16 cellular contexts compared by ENCODE assay signal in the genomic region with DNA sequence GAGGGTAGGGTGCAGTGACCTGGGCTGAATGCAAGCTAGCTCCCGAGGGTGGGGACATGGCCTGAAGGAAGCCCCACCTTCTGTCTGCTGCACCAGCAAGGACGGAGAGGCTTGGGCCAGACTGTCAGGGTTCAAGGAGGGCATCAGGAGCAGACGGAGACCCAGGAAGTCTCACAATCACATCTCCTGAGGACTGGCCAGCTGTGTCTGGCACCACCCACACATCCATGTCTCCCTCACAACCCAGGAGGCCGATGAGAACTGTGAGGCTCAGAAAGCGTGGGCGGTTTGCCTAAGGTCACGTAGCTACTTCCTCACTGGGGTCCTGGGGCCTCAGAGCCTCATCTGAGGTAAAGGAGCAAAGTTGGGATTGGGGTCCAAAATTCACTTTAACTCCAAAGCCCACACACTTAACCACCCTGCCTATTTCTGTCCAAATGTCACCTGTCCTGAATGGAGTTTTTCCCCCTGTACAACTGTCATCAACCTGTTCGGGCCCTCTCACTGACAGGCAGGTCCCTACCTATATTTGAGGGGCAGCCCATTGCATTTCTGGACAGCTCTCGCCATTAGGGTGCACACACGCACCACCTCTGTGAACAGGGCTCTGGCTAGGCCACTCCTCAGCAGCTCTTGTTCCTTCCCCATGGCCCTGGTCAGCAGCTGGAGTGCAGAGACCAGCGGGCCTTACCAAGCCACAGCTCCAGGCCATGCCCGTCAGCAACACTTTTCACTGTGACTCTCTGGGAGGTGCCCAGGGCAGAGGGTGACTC. TPM values are rescaled to one million over a fixed set of nuclear protein-coding genes. Genes with fewer than 3 reads are reported as not detected.
DNase-seq lines count a peak whose midpoint lies in the region; ATAC-seq and TF ChIP-seq lines count a peak whose summit lies in the region.
"Had no signal": no experiment of that assay in that cellular context is flagged by ENCODE, and none has a peak within 500 bp of the region (broad histone marks: within the 10 kb centered on the region; RNA-seq: fewer than 3 reads in every experiment).

No MANE protein-coding gene starts in this region.

- POLR2A ChIA-PET in AG04450 (lab: Yijun Ruan, JAX): no interaction called here
- POLR2A ChIA-PET in OCI-LY7 (lab: Charles Lee): interaction anchor here (0.6 to 0.8 kb wide), 2 partner anchors 65 to 557 kb away, joined by 3 to 6 read pairs; no protein-coding TSS in a partner anchor

- peak overlapping the region; percentile 11 for H3K27ac Mint-ChIP-seq in endothelial cell (ENCODE audit: unreplicated experiment)
- H3K27ac Mint-ChIP-seq in T-helper 17 cell: no peak overlapping the region
- H3K27ac Mint-ChIP-seq: activated naive CD8-positive, alpha-beta T cell had no signal

- H3K27ac ChIP-seq in AG04450 (ENCODE audit: low read depth, low read length) (no peak overlapping the region), OCI-LY7 (ENCODE audit: low read depth, low read length, poor library complexity, severe bottlenecking) (no peak overlapping the region)
- H3K27ac ChIP-seq: C4-2B, neutrophil had no signal

- H3K9me2 ChIP-seq in OCI-LY7 (ENCODE audit: insufficient read depth, low read length): no peaks in the 10 kb centered on the region

- H3K27me3 Mint-ChIP-seq in endothelial cell (ENCODE audit: unreplicated experiment): peaks cover 12% of the 10 kb centered on the region
- H3K27me3 Mint-ChIP-seq in T-helper 17 cell: peaks cover 29% of the 10 kb centered on the region

- H3K9me3 ChIP-seq in AG04450 (ENCODE audit: control insufficient read depth, insufficient read depth, low read length) (no peaks in the 10 kb centered on the region; the same call in 1 of the 2 replicates), OCI-LY7 (ENCODE audit: low read length) (no peaks in the 10 kb centered on the region), T-helper 17 cell (ENCODE audit: control insufficient read depth, low read length, poor library complexity, severe bottlenecking) (no peaks in the 10 kb centered on the region)
- H3K9me3 ChIP-seq: neutrophil had no signal

- no peak overlapping the region for H3K4me2 ChIP-seq in OCI-LY7 (ENCODE audit: low read length)

- H3K4me3 ChIP-seq in AG04450 (ENCODE audit: low read depth, low read length) (no peak overlapping the region), OCI-LY7 (ENCODE audit: low read depth, low read length, poor library complexity, severe bottlenecking) (no peak overlapping the region)

- no peak overlapping the region for H3K4me3 Mint-ChIP-seq in endothelial cell (ENCODE audit: unreplicated experiment)
- no peak overlapping the region for H3K4me3 Mint-ChIP-seq in T-helper 17 cell
- H3K4me3 Mint-ChIP-seq: activated naive CD8-positive, alpha-beta T cell had no signal

- intact Hi-C loops in OCI-LY7 (cut with micrococcal nuclease; ENCODE audit: unreplicated experiment): loop anchor here (5.0 kb wide), 1 partner anchor 161 kb away; no protein-coding TSS in a partner anchor

- H3K4me1 Mint-ChIP-seq in endothelial cell (ENCODE audit: unreplicated experiment): no peaks in the 10 kb centered on the region
- H3K4me1 Mint-ChIP-seq in T-helper 17 cell: peaks cover 21% of the 10 kb centered on the region

- no peaks in the 10 kb centered on the region for H4K20me1 ChIP-seq in OCI-LY7 (ENCODE audit: insufficient read depth, low read length)

- H3K36me3 Mint-ChIP-seq in endothelial cell (ENCODE audit: low read depth, unreplicated experiment): no peaks in the 10 kb centered on the region
- H3K36me3 Mint-ChIP-seq in T-helper 17 cell (ENCODE audit: low read depth): peaks cover 3% of the 10 kb centered on the region
- H3K36me3 Mint-ChIP-seq: activated naive CD8-positive, alpha-beta T cell had no signal

- H2AFZ ChIP-seq in OCI-LY7 (ENCODE audit: low read length): no peak overlapping the region

- peaks cover 3% of the 10 kb centered on the region for H3K27me3 ChIP-seq in AG04450 (ENCODE audit: control insufficient read depth, insufficient read depth, low read length)

- H3K36me3 ChIP-seq in OCI-LY7 (ENCODE audit: insufficient read depth, low read length): no peaks in the 10 kb centered on the region
- H3K36me3 ChIP-seq: neutrophil had no signal

- TF ChIP-seq CTCF in AG04450 (IDR thresholded peaks at IDR 0.05; ENCODE audit: low read depth, low read length): peak; percentile 9; the same call in 1 of the 2 replicates
- TF ChIP-seq CTCF in GM12872 (IDR thresholded peaks at IDR 0.05; ENCODE audit: insufficient read depth, low read depth, low read length): 0 out of 3 replicates have a peak, but pooled peaks have one; percentile 17
- 0 out of 2 replicates have a peak, but pooled peaks have one; percentile 16 for TF ChIP-seq CTCF in OCI-LY7 (conservative IDR thresholded peaks at IDR 0.05; ENCODE audit: low read length)
- TF ChIP-seq CTCF in endothelial cell (IDR thresholded peaks at IDR 0.05; ENCODE audit: unreplicated experiment): no peak

- CTCF ChIA-PET in AG04450 (lab: Charles Lee): interaction anchor here (1.0 to 2.3 kb wide), 2 partner anchors 54 to 158 kb away, joined by 4 to 11 read pairs; no protein-coding TSS in a partner anchor
- CTCF ChIA-PET in OCI-LY7 (lab: Charles Lee; ENCODE audit: unreplicated experiment): no interaction called here

- no TSS peak for BruUV-seq in OCI-LY7 (replicated peaks; lab: Mats Ljungman, UMichigan)

- no peaks in the 10 kb centered on the region for H3K79me2 ChIP-seq in OCI-LY7 (ENCODE audit: insufficient read depth, low read depth, low read length)

- no peaks in the 10 kb centered on the region for H3K9me3 Mint-ChIP-seq in endothelial cell (ENCODE audit: unreplicated experiment)

- no peaks in the 10 kb centered on the region for H3K4me1 ChIP-seq in OCI-LY7 (ENCODE audit: insufficient read depth, low read length, poor library complexity, severe bottlenecking)

- DNase-seq in AG04450 (ENCODE audit: low read depth, low spot score) (no peak), OCI-LY7 (ENCODE audit: low spot score) (no peak), endothelial cell (ENCODE audit: low spot score) (no peak), GM03348 (ENCODE audit: low spot score) (no peak), NCI-H1105 (lab: John Stamatoyannopoulos, UW) (no peak), T-helper 17 cell (no peak)
- DNase-seq: left cardiac atrium; NCI-H2171 treated with DMSO at 0.1 percent for 48 hours; RPMI8226; stimulated activated CD4-positive, alpha-beta T cell treated with anti-CD3 and anti-CD28 coated beads, Interleukin-12 subunit alpha, Interleukin-12 subunit beta, amount 100 ng/mL, for 4 hours had no signal

- ATAC-seq in HG03460 (IDR thresholded peaks at IDR 0.05; ENCODE audit: unreplicated experiment): no peak
- ATAC-seq in T-helper 17 cell: no peak
- ATAC-seq: left cardiac atrium had no signal

RNA-seq across cellular contexts. Expression of gene IL13, which starts 3.4 kb away (rescaled TPM):
- polyA plus RNA-seq in AG04450 (2011; rRNA removed): not detected in 2 replicates
- not detected in 2 replicates for polyA minus RNA-seq in AG04450 (2011; rRNA and poly(A)+ RNA removed)
- not detected in 2 replicates for total RNA-seq in OCI-LY7 (2014; rRNA removed; shearing (Covaris generic))
- total RNA-seq in OCI-LY7 (2022): not detected in 2 replicates
- not detected for total RNA-seq in endothelial cell (ENCODE audit: unreplicated experiment)
- under 1 TPM in 1 of 2 donors, not detected in 1; 0.20 TPM for total RNA-seq in T-helper 17 cell
- total RNA-seq: left cardiac atrium, M059J had no signal

RNA-seq across cellular contexts. Expression of gene IL4, which starts 12.4 kb away (rescaled TPM):
- polyA plus RNA-seq in AG04450 (2011; rRNA removed): not detected in 2 replicates
- polyA minus RNA-seq in AG04450 (2011; rRNA and poly(A)+ RNA removed): not detected in 2 replicates
- total RNA-seq in OCI-LY7 (2014; rRNA removed; shearing (Covaris generic)): not detected in 2 replicates
- not detected in 2 replicates for total RNA-seq in OCI-LY7 (2022)
- not detected for total RNA-seq in endothelial cell (ENCODE audit: unreplicated experiment)
- total RNA-seq in T-helper 17 cell: not detected
- total RNA-seq: left cardiac atrium, M059J had no signal
